Comparison of ENCODE assay signal across 13 cellular contexts in genomic region chr3:197216169-197216860, GRCh38.
DNase-seq lines count a peak whose midpoint lies in the region; ATAC-seq, FAIRE-seq and TF ChIP-seq lines count a peak whose summit lies in the region.
"Had no signal": no experiment of that assay in that cellular context is flagged by ENCODE, and none has a peak within 500 bp of the region (broad histone marks: within the 10 kb centered on the region; RNA-seq: fewer than 3 reads in every experiment).

No MANE protein-coding gene starts in this region.

- peaks cover 11% of the 10 kb centered on the region for H4K20me1 ChIP-seq in keratinocyte (ENCODE audit: control insufficient read depth, extremely low read depth, insufficient read depth, low read length)

- H3K79me2 ChIP-seq in keratinocyte (ENCODE audit: control insufficient read depth, insufficient read depth, low read length): peaks cover 99% of the 10 kb centered on the region

- H3K9ac ChIP-seq in keratinocyte (ENCODE audit: control insufficient read depth, extremely low read depth, insufficient read depth, low read length): peak overlapping the region; percentile 46

- no peaks in the 10 kb centered on the region for H3K9me3 ChIP-seq in A549
- H3K9me3 ChIP-seq in keratinocyte (ENCODE audit: control insufficient read depth, low read depth, low read length): no peaks in the 10 kb centered on the region
- H3K9me3 ChIP-seq in tibial nerve: no peaks in the 10 kb centered on the region
- H3K9me3 ChIP-seq: stomach had no signal

- H3K9me1 ChIP-seq in keratinocyte (ENCODE audit: control insufficient read depth, extremely low read depth, insufficient read depth, low read length): no peaks in the 10 kb centered on the region

- POLR2A ChIA-PET in A549 (lab: Yijun Ruan, JAX): no interaction called here

- no peak for TF ChIP-seq RAD21 in A549 (conservative IDR thresholded peaks at IDR 0.05 in 1 of 2, IDR thresholded peaks at IDR 0.05 in 1 of 2)

- H3K4me3 ChIP-seq in A549 (no peak overlapping the region), bronchial epithelial cell (ENCODE audit: low read depth, low read length) (no peak overlapping the region), keratinocyte (ENCODE audit: control insufficient read depth in 2 of 3, extremely low read depth in 1 of 3, insufficient read depth in 2 of 3, low read depth in 1 of 3, low read length in 3 of 3) (peak overlapping the region in 2 of 3 experiments; percentile 11 to 15), tibial nerve (no peak overlapping the region)
- H3K4me3 ChIP-seq: stomach had no signal

- H3K4me2 ChIP-seq in A549 (peak overlapping the region; percentile 86), keratinocyte (ENCODE audit: control insufficient read depth, extremely low read depth, insufficient read depth, low read depth, low read length) (peak overlapping the region; percentile 76)

- ATAC-seq in A549: peak; percentile 54 to 66; a peak in 5 of 6 replicates
- no peak for ATAC-seq in GM18907 (IDR thresholded peaks at IDR 0.05; ENCODE audit: unreplicated experiment)

- TF ChIP-seq EP300 in A549 (IDR thresholded peaks at IDR 0.05) (no peak), tibial nerve (IDR thresholded peaks at IDR 0.05) (no peak)

- no peak overlapping the region for H2AFZ ChIP-seq in keratinocyte (ENCODE audit: control insufficient read depth, low read length)

- 17% methylated on average over 5 of the region's 5 CpGs for WGBS in A549 (ENCODE audit: missing lambda C conversion rate)
- WGBS in tibial nerve, 2 donors: 28 to 39% methylated on average over 5 of the region's 5 CpGs

- DNase-seq in A549 (ENCODE audit: low read depth in 1 of 2, low spot score in 1 of 2) (peak in 1 of 2 experiments; percentile 17), HTR-8/SVneo (ENCODE audit: insufficient read length, low spot score) (peak; percentile 37), bronchial epithelial cell (ENCODE audit: low read depth) (peak; percentile 42), keratinocyte (ENCODE audit: low read depth, low spot score) (no peak), NCI-H510A treated with DMSO at 0.1 percent for 48 hours (lab: John Stamatoyannopoulos, UW) (no peak), tibial nerve (ENCODE audit: low spot score in 2 of 2) (no peak), D721Med (ENCODE audit: insufficient read length, low spot score) (no peak)
- DNase-seq: GDM1; naive B cell; NCI-H2029 treated with DMSO at 0.1 percent for 48 hours; stimulated activated CD4-positive, alpha-beta T cell treated with anti-CD3 and anti-CD28 coated beads, Interleukin-2, amount 100 ng/mL, for 24 hours; stomach had no signal

- H3K27me3 ChIP-seq in bronchial epithelial cell (ENCODE audit: control insufficient read depth, insufficient read depth, low read length) (no peaks in the 10 kb centered on the region), keratinocyte (ENCODE audit: control insufficient read depth, extremely low read depth, insufficient read depth, low read length) (no peaks in the 10 kb centered on the region), tibial nerve (no peaks in the 10 kb centered on the region)
- H3K27me3 ChIP-seq: stomach had no signal

- TF ChIP-seq CTCF in A549 (IDR thresholded peaks at IDR 0.05) (no peak), bronchial epithelial cell (IDR thresholded peaks at IDR 0.05; ENCODE audit: insufficient read depth, low read length, severe bottlenecking) (no peak), keratinocyte (optimal IDR thresholded peaks at IDR 0.05 in 1 of 3, IDR thresholded peaks at IDR 0.05 in 1 of 3, conservative IDR thresholded peaks at IDR 0.05 in 1 of 3; ENCODE audit: extremely low read depth in 1 of 3, insufficient read depth in 2 of 3, low read length in 3 of 3) (no peak), tibial nerve (IDR thresholded peaks at IDR 0.05) (no peak), D721Med (IDR thresholded peaks at IDR 0.05; ENCODE audit: insufficient read depth, missing control alignments) (no peak)

- H3K36me3 ChIP-seq in bronchial epithelial cell (ENCODE audit: control insufficient read depth, insufficient read depth, low read length) (peaks cover 2% of the 10 kb centered on the region), keratinocyte (ENCODE audit: control insufficient read depth in 2 of 2, extremely low read depth in 1 of 2, insufficient read depth in 2 of 2, low read length in 2 of 2) (peaks cover 0 to 7% of the 10 kb centered on the region in 2 experiments), tibial nerve (no peaks in the 10 kb centered on the region)
- H3K36me3 ChIP-seq: stomach had no signal

- CTCF ChIA-PET in A549 (lab: Yijun Ruan, JAX): interaction anchor here (0.7 kb wide), 1 partner anchor 142 kb away, joined by 3 read pairs; no protein-coding TSS in a partner anchor

- H3K27ac ChIP-seq in A549 (peak overlapping the region; percentile 66 to 85), keratinocyte (ENCODE audit: control insufficient read depth, insufficient read depth, low read length) (peak overlapping the region; percentile 65), tibial nerve (peak overlapping the region in 2 of 4 donors; percentile 7 to 34)

- no peak for TF ChIP-seq POLR2A in A549 (IDR thresholded peaks at IDR 0.05; ENCODE audit: low read length)
- TF ChIP-seq POLR2A in tibial nerve (IDR thresholded peaks at IDR 0.05): no peak

- dilution Hi-C loops in keratinocyte (cut with MboI; ENCODE audit: extremely low pct_ligation_motif_present, low sequenced_read_pairs): no loop called here

- FAIRE-seq in A549 (lab: Jason Lieb, UNC) (no peak), HTR-8/SVneo (lab: Jason Lieb, UNC) (no peak), bronchial epithelial cell (lab: Jason Lieb, UNC) (no peak), keratinocyte (lab: Jason Lieb, UNC) (peak; percentile 85), D721Med (lab: Jason Lieb, UNC) (no peak)

- peaks cover 40% of the 10 kb centered on the region for H3K4me1 ChIP-seq in A549
- peaks cover 17% of the 10 kb centered on the region for H3K4me1 ChIP-seq in keratinocyte (ENCODE audit: control insufficient read depth, extremely low read depth, insufficient read depth, low read length)
- H3K4me1 ChIP-seq in tibial nerve: peaks cover 0 to 34% (median 4%) of the 10 kb centered on the region in 4 donors

TF ChIP-seq in A549, 52 proteins besides CTCF, POLR2A, EP300 and RAD21:
- TF ChIP-seq FOSL2 (IDR thresholded peaks at IDR 0.05) (no peak), FOSL2 (CRISPR knock-in tag; IDR thresholded peaks at IDR 0.05) (peak; percentile 43), HES2 (IDR thresholded peaks at IDR 0.05) (no peak)

Comparison
In these comparisons a context has a peak if more than half of its experiments do, and no peak if none do; other contexts are left out.
1. DNase-seq: peak in HTR-8/SVneo (single experiment) and bronchial epithelial cell (single experiment); none in keratinocyte (single experiment), NCI-H510A treated with DMSO at 0.1 percent for 48 hours (single experiment), tibial nerve (0 of 2) and D721Med (single experiment).
2. H3K4me3 ChIP-seq: peak in keratinocyte (2 of 3); none in A549 (single experiment), bronchial epithelial cell (single experiment) and tibial nerve (0 of 4).